In the genomic region with DNA sequence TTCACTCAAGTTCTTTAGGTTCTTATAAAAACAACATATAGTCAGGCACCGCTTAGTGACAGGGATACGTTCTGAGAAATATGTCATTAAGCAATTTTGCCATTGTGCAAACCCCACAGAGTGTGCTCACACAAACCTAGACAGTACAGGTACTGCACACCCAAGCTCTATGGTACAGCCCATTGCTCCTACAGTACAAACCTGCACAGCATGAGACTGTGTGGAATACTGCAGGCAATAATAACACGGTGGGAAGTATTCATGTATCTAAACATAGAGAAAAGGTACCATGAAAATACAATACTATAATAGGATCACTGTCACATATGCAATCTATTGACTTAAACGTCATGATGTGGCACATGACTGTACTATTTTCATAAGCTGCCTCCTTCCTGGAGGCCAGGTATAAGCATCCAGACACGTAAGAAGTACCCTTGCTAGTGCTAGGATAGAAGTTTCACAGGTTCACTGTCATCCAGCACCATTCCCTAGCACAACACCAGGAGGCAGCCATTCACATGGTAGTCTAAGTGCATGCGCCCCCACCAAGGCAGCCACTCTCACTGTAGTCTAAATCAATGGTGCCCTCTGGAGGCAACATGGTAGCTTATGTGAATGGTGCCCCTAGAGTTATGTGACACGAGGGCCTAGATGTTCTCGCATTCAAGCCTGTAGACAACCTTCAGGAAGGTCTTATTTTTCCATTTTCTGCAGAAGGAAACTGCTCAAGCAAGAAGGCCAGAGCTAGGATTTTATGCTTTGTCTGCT, we compare ENCODE assay signal across 1 cellular context.
TF ChIP-seq lines count a peak whose summit lies in the region.

No MANE protein-coding gene starts in this region.

TF ChIP-seq in HepG2, 621 proteins besides CTCF, POLR2A, EP300 and RAD21 (continued from another document and continues in another):
- TF ChIP-seq, protein P1, sequence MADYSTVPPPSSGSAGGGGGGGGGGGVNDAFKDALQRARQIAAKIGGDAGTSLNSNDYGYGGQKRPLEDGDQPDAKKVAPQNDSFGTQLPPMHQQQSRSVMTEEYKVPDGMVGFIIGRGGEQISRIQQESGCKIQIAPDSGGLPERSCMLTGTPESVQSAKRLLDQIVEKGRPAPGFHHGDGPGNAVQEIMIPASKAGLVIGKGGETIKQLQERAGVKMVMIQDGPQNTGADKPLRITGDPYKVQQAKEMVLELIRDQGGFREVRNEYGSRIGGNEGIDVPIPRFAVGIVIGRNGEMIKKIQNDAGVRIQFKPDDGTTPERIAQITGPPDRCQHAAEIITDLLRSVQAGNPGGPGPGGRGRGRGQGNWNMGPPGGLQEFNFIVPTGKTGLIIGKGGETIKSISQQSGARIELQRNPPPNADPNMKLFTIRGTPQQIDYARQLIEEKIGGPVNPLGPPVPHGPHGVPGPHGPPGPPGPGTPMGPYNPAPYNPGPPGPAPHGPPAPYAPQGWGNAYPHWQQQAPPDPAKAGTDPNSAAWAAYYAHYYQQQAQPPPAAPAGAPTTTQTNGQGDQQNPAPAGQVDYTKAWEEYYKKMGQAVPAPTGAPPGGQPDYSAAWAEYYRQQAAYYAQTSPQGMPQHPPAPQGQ (CRISPR knock-in tag; IDR thresholded peaks at IDR 0.05; ENCODE audit: borderline replicate concordance) = no peak
- TF ChIP-seq MYC (CRISPR knock-in tag; IDR thresholded peaks at IDR 0.05; ENCODE audit: borderline replicate concordance) (0 out of 2 replicates have a peak, but pooled peaks have one; percentile 38), ZZZ3 (CRISPR knock-in tag; IDR thresholded peaks at IDR 0.05; ENCODE audit: borderline replicate concordance) (no peak), ELF3 (CRISPR knock-in tag; IDR thresholded peaks at IDR 0.05) (no peak), IKZF1 (IDR thresholded peaks at IDR 0.05) (no peak), ZNF383 (CRISPR knock-in tag; IDR thresholded peaks at IDR 0.05; ENCODE audit: borderline replicate concordance) (no peak), SAP130 (CRISPR knock-in tag; IDR thresholded peaks at IDR 0.05; ENCODE audit: low read depth) (0 out of 2 replicates have a peak, but pooled peaks have one; percentile 21), ZNF550 (CRISPR knock-in tag; IDR thresholded peaks at IDR 0.05; ENCODE audit: borderline replicate concordance) (no peak), ZKSCAN5 (CRISPR knock-in tag; IDR thresholded peaks at IDR 0.05) (no peak), ZNF790 (CRISPR knock-in tag; IDR thresholded peaks at IDR 0.05; ENCODE audit: borderline replicate concordance) (no peak), IRX3 (CRISPR knock-in tag; IDR thresholded peaks at IDR 0.05; ENCODE audit: borderline replicate concordance, low read depth) (no peak), HNF4A (CRISPR knock-in tag; IDR thresholded peaks at IDR 0.05) (no peak), HOXD1 (CRISPR knock-in tag; IDR thresholded peaks at IDR 0.05) (no peak), ZNF782 (CRISPR knock-in tag; IDR thresholded peaks at IDR 0.05; ENCODE audit: borderline replicate concordance) (no peak), PHF20 (CRISPR knock-in tag; IDR thresholded peaks at IDR 0.05) (no peak), ZNF746 (CRISPR knock-in tag; IDR thresholded peaks at IDR 0.05) (no peak), MAFF (IDR thresholded peaks at IDR 0.05; ENCODE audit: low read depth, low read length) (no peak), ZSCAN25 (CRISPR knock-in tag; IDR thresholded peaks at IDR 0.05) (no peak), ZMYM3 (CRISPR knock-in tag; IDR thresholded peaks at IDR 0.05) (no peak), ZNF232 (CRISPR knock-in tag; IDR thresholded peaks at IDR 0.05; ENCODE audit: borderline replicate concordance) (no peak), ZNF709 (CRISPR knock-in tag; IDR thresholded peaks at IDR 0.05) (0 out of 2 replicates have a peak, but pooled peaks have one; percentile 18), CBX2 (IDR thresholded peaks at IDR 0.05; ENCODE audit: low read depth, low read length) (no peak), CBX2 (CRISPR knock-in tag; IDR thresholded peaks at IDR 0.05; ENCODE audit: low read depth) (no peak), ZNF605 (CRISPR knock-in tag; IDR thresholded peaks at IDR 0.05) (no peak), HNRNPLL (IDR thresholded peaks at IDR 0.05; ENCODE audit: low read depth, low read length, poor library complexity, severe bottlenecking) (no peak), ZNF331 (CRISPR knock-in tag; IDR thresholded peaks at IDR 0.05) (peak; percentile 17; the same call in 1 of the 2 replicates), TCF12 (IDR thresholded peaks at IDR 0.05) (no peak), TCF12 (CRISPR knock-in tag; IDR thresholded peaks at IDR 0.05) (no peak)
- TF ChIP-seq, protein P2, sequence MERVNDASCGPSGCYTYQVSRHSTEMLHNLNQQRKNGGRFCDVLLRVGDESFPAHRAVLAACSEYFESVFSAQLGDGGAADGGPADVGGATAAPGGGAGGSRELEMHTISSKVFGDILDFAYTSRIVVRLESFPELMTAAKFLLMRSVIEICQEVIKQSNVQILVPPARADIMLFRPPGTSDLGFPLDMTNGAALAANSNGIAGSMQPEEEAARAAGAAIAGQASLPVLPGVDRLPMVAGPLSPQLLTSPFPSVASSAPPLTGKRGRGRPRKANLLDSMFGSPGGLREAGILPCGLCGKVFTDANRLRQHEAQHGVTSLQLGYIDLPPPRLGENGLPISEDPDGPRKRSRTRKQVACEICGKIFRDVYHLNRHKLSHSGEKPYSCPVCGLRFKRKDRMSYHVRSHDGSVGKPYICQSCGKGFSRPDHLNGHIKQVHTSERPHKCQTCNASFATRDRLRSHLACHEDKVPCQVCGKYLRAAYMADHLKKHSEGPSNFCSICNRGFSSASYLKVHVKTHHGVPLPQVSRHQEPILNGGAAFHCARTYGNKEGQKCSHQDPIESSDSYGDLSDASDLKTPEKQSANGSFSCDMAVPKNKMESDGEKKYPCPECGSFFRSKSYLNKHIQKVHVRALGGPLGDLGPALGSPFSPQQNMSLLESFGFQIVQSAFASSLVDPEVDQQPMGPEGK (CRISPR knock-in tag; IDR thresholded peaks at IDR 0.05) = peak; percentile 80
- TF ChIP-seq, protein P3, sequence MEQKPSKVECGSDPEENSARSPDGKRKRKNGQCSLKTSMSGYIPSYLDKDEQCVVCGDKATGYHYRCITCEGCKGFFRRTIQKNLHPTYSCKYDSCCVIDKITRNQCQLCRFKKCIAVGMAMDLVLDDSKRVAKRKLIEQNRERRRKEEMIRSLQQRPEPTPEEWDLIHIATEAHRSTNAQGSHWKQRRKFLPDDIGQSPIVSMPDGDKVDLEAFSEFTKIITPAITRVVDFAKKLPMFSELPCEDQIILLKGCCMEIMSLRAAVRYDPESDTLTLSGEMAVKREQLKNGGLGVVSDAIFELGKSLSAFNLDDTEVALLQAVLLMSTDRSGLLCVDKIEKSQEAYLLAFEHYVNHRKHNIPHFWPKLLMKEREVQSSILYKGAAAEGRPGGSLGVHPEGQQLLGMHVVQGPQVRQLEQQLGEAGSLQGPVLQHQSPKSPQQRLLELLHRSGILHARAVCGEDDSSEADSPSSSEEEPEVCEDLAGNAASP (CRISPR knock-in tag; IDR thresholded peaks at IDR 0.05; ENCODE audit: borderline replicate concordance) = 0 out of 2 replicates have a peak, but pooled peaks have one; percentile 34
- TF ChIP-seq, protein P4, sequence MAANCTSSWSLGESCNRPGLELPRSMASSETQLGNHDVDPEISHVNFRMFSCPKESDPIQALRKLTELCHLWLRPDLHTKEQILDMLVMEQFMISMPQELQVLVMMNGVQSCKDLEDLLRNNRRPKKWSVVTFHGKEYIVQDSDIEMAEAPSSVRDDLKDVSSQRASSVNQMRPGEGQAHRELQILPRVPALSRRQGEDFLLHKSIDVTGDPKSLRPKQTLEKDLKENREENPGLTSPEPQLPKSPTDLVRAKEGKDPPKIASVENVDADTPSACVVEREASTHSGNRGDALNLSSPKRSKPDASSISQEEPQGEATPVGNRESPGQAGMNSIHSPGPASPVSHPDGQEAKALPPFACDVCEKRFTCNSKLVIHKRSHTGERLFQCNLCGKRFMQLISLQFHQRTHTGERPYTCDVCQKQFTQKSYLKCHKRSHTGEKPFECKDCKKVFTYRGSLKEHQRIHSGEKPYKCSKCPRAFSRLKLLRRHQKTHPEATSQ (CRISPR knock-in tag; IDR thresholded peaks at IDR 0.05; ENCODE audit: borderline replicate concordance) = no peak
- TF ChIP-seq, protein P5, sequence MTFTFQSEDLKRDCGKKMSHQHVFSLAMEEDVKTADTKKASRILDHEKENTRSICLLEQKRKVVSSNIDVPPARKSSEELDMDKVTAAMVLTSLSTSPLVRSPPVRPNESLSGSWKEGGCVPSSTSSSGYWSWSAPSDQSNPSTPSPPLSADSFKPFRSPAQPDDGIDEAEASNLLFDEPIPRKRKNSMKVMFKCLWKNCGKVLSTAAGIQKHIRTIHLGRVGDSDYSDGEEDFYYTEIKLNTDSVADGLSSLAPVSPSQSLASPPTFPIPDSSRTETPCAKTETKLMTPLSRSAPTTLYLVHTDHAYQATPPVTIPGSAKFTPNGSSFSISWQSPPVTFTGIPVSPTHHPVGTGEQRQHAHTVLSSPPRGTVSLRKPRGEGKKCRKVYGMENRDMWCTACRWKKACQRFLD (CRISPR knock-in tag; IDR thresholded peaks at IDR 0.05; ENCODE audit: borderline replicate concordance) = no peak
- TF ChIP-seq, protein P6, sequence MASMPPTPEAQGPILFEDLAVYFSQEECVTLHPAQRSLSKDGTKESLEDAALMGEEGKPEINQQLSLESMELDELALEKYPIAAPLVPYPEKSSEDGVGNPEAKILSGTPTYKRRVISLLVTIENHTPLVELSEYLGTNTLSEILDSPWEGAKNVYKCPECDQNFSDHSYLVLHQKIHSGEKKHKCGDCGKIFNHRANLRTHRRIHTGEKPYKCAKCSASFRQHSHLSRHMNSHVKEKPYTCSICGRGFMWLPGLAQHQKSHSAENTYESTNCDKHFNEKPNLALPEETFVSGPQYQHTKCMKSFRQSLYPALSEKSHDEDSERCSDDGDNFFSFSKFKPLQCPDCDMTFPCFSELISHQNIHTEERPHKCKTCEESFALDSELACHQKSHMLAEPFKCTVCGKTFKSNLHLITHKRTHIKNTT (CRISPR knock-in tag; IDR thresholded peaks at IDR 0.05) = no peak
- TF ChIP-seq, protein P7, sequence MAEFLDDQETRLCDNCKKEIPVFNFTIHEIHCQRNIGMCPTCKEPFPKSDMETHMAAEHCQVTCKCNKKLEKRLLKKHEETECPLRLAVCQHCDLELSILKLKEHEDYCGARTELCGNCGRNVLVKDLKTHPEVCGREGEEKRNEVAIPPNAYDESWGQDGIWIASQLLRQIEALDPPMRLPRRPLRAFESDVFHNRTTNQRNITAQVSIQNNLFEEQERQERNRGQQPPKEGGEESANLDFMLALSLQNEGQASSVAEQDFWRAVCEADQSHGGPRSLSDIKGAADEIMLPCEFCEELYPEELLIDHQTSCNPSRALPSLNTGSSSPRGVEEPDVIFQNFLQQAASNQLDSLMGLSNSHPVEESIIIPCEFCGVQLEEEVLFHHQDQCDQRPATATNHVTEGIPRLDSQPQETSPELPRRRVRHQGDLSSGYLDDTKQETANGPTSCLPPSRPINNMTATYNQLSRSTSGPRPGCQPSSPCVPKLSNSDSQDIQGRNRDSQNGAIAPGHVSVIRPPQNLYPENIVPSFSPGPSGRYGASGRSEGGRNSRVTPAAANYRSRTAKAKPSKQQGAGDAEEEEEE (CRISPR knock-in tag; IDR thresholded peaks at IDR 0.05; ENCODE audit: borderline replicate concordance) = no peak
- TF ChIP-seq, protein P8, sequence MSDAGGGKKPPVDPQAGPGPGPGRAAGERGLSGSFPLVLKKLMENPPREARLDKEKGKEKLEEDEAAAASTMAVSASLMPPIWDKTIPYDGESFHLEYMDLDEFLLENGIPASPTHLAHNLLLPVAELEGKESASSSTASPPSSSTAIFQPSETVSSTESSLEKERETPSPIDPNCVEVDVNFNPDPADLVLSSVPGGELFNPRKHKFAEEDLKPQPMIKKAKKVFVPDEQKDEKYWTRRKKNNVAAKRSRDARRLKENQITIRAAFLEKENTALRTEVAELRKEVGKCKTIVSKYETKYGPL (CRISPR knock-in tag; IDR thresholded peaks at IDR 0.05) = no peak
- TF ChIP-seq, protein P9, sequence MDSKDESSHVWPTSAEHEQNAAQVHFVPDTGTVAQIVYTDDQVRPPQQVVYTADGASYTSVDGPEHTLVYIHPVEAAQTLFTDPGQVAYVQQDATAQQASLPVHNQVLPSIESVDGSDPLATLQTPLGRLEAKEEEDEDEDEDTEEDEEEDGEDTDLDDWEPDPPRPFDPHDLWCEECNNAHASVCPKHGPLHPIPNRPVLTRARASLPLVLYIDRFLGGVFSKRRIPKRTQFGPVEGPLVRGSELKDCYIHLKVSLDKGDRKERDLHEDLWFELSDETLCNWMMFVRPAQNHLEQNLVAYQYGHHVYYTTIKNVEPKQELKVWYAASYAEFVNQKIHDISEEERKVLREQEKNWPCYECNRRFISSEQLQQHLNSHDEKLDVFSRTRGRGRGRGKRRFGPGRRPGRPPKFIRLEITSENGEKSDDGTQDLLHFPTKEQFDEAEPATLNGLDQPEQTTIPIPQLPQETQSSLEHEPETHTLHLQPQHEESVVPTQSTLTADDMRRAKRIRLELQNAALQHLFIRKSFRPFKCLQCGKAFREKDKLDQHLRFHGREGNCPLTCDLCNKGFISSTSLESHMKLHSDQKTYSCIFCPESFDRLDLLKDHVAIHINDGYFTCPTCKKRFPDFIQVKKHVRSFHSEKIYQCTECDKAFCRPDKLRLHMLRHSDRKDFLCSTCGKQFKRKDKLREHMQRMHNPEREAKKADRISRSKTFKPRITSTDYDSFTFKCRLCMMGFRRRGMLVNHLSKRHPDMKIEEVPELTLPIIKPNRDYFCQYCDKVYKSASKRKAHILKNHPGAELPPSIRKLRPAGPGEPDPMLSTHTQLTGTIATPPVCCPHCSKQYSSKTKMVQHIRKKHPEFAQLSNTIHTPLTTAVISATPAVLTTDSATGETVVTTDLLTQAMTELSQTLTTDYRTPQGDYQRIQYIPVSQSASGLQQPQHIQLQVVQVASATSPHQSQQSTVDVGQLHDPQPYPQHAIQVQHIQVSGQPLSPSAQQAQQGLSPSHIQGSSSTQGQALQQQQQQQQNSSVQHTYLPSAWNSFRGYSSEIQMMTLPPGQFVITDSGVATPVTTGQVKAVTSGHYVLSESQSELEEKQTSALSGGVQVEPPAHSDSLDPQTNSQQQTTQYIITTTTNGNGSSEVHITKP (CRISPR knock-in tag; IDR thresholded peaks at IDR 0.05; ENCODE audit: low read depth) = no peak
- TF ChIP-seq, protein P10, sequence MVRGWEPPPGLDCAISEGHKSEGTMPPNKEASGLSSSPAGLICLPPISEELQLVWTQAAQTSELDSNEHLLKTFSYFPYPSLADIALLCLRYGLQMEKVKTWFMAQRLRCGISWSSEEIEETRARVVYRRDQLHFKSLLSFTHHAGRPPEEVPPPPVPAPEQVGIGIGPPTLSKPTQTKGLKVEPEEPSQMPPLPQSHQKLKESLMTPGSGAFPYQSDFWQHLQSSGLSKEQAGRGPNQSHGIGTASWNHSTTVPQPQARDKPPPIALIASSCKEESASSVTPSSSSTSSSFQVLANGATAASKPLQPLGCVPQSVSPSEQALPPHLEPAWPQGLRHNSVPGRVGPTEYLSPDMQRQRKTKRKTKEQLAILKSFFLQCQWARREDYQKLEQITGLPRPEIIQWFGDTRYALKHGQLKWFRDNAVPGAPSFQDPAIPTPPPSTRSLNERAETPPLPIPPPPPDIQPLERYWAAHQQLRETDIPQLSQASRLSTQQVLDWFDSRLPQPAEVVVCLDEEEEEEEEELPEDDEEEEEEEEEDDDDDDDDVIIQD (CRISPR knock-in tag; IDR thresholded peaks at IDR 0.05; ENCODE audit: low read depth) = 0 out of 2 replicates have a peak, but pooled peaks have one; percentile 21
